In the genomic region with DNA sequence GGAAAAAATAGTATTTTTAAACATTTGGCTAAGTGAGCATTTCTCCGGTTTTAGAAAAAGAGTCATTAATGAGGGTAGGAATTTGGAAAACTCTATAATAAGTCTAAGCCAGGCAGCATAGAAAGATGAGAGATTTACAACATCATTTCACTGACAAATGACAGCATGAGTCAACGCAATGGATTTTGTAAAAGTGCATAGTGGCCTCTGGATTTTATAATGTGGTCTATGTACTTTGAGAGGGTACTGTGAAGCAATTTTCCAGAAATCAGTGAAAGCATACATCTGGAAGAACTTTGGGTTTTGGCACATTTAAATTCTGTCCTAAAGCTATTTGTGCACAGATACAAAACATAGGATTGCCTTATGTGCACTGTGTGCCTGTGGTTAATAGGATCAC, we compare ENCODE assay signal across 12 cellular contexts.
DNase-seq lines count a peak whose midpoint lies in the region; TF ChIP-seq lines count a peak whose summit lies in the region.
"Had no signal": no experiment of that assay in that cellular context is flagged by ENCODE, and none has a peak within 500 bp of the region (broad histone marks: within the 10 kb centered on the region; RNA-seq: fewer than 3 reads in every experiment).

No MANE protein-coding gene starts in this region.

- no peak overlapping the region for H3K4me3 ChIP-seq in neural progenitor cell

- H3K27ac Mint-ChIP-seq in chondrocyte (ENCODE audit: unreplicated experiment) (peak overlapping the region; percentile 78), mesothelial cell of epicardium (peak overlapping the region; percentile 52), neural progenitor cell (no peak overlapping the region)
- H3K27ac Mint-ChIP-seq: activated naive CD4-positive, alpha-beta T cell treated with anti-CD3 and anti-CD28 coated beads for 36 hours had no signal

- H2AFZ ChIP-seq in neural progenitor cell (replicated peaks) = no peak overlapping the region

- H3K27me3 Mint-ChIP-seq in chondrocyte (ENCODE audit: low read depth) = no peaks in the 10 kb centered on the region
- no peaks in the 10 kb centered on the region for H3K27me3 Mint-ChIP-seq in mesothelial cell of epicardium (ENCODE audit: low read depth)
- no peaks in the 10 kb centered on the region for H3K27me3 Mint-ChIP-seq in neural progenitor cell (ENCODE audit: insufficient read depth, low read depth)
- H3K27me3 Mint-ChIP-seq: central memory CD8-positive, alpha-beta T cell had no signal

- peaks cover 66% of the 10 kb centered on the region for H3K4me1 Mint-ChIP-seq in chondrocyte (ENCODE audit: low read depth)
- H3K4me1 Mint-ChIP-seq in mesothelial cell of epicardium = peaks cover 44% of the 10 kb centered on the region
- peaks cover 11% of the 10 kb centered on the region for H3K4me1 Mint-ChIP-seq in neural progenitor cell
- H3K4me1 Mint-ChIP-seq: central memory CD8-positive, alpha-beta T cell had no signal

- H3K4me3 Mint-ChIP-seq in chondrocyte (ENCODE audit: unreplicated experiment) = no peak overlapping the region
- H3K4me3 Mint-ChIP-seq in mesothelial cell of epicardium = no peak overlapping the region
- H3K4me3 Mint-ChIP-seq in neural progenitor cell = no peak overlapping the region
- H3K4me3 Mint-ChIP-seq: activated naive CD4-positive, alpha-beta T cell treated with anti-CD3 and anti-CD28 coated beads for 36 hours; central memory CD8-positive, alpha-beta T cell had no signal

- no peaks in the 10 kb centered on the region for H3K9me3 ChIP-seq in neural progenitor cell (ENCODE audit: low read depth)

- H3K27ac ChIP-seq in neural progenitor cell = no peak overlapping the region

- H3K36me3 Mint-ChIP-seq in chondrocyte (ENCODE audit: low read depth) (no peaks in the 10 kb centered on the region), mesothelial cell of epicardium (no peaks in the 10 kb centered on the region), neural progenitor cell (peaks cover 1% of the 10 kb centered on the region)

- H3K9ac ChIP-seq in neural progenitor cell = no peak overlapping the region

- H3K79me2 ChIP-seq in neural progenitor cell (ENCODE audit: low read depth) = no peaks in the 10 kb centered on the region

- no peaks in the 10 kb centered on the region for H3F3A ChIP-seq in neural progenitor cell (ENCODE audit: low read depth)

- no peaks in the 10 kb centered on the region for H3K9me3 Mint-ChIP-seq in chondrocyte (ENCODE audit: low read depth)
- no peaks in the 10 kb centered on the region for H3K9me3 Mint-ChIP-seq in mesothelial cell of epicardium
- H3K9me3 Mint-ChIP-seq in neural progenitor cell = no peaks in the 10 kb centered on the region
- H3K9me3 Mint-ChIP-seq: activated naive CD4-positive, alpha-beta T cell treated with anti-CD3 and anti-CD28 coated beads for 36 hours; central memory CD8-positive, alpha-beta T cell had no signal

- H3K4me1 ChIP-seq in neural progenitor cell = no peaks in the 10 kb centered on the region

- H4K20me1 ChIP-seq in neural progenitor cell (ENCODE audit: low read depth) = no peaks in the 10 kb centered on the region

- TF ChIP-seq CTCF in chondrocyte (IDR thresholded peaks at IDR 0.05) = no peak
- TF ChIP-seq CTCF in mesothelial cell of epicardium (IDR thresholded peaks at IDR 0.05; ENCODE audit: unreplicated experiment) = no peak
- no peak for TF ChIP-seq CTCF in neural progenitor cell (IDR thresholded peaks at IDR 0.05)

- H3K36me3 ChIP-seq in neural progenitor cell = no peaks in the 10 kb centered on the region

- no peak overlapping the region for H3K4me2 ChIP-seq in neural progenitor cell

- DNase-seq in AG08395 (ENCODE audit: low spot score) (peak; percentile 62), HT1080 (ENCODE audit: low read depth) (peak; percentile 63), chondrocyte (ENCODE audit: low spot score) (no peak), mesothelial cell of epicardium (ENCODE audit: low spot score in 2 of 2, unreplicated experiment in 2 of 2) (no peak), neural progenitor cell (ENCODE audit: low spot score) (no peak), NCI-H187 treated with DMSO at 0.1 percent for 48 hours (lab: John Stamatoyannopoulos, UW) (no peak), NCI-H1436 treated with DMSO at 0.1 percent for 48 hours (lab: John Stamatoyannopoulos, UW) (no peak)
- no peak for DNase-seq in stimulated activated naive CD4-positive, alpha-beta T cell (lab: John Stamatoyannopoulos, UW)
- DNase-seq: activated naive CD4-positive, alpha-beta T cell treated with anti-CD3 and anti-CD28 coated beads for 36 hours; mesendoderm; NCI-H2171 had no signal

- H3K27me3 ChIP-seq in neural progenitor cell = no peaks in the 10 kb centered on the region

Comparison
In these comparisons a context has a peak if more than half of its experiments do, and no peak if none do; other contexts are left out.
1. DNase-seq: peak in AG08395 (single experiment) and HT1080 (single experiment); none in chondrocyte (single experiment), mesothelial cell of epicardium (0 of 2), stimulated activated naive CD4-positive, alpha-beta T cell (0 of 6), neural progenitor cell (single experiment), NCI-H187 treated with DMSO at 0.1 percent for 48 hours (single experiment) and NCI-H1436 treated with DMSO at 0.1 percent for 48 hours (single experiment).